Comparison of ENCODE assay signal across 39 cellular contexts in genomic region chr6:113767985-113768384, GRCh38.
"Had no signal": no experiment of that assay in that cellular context is flagged by ENCODE, and none has a peak within 500 bp of the region (broad histone marks: within the 10 kb centered on the region; RNA-seq: fewer than 3 reads in every experiment).

No MANE protein-coding gene starts in this region.

- H3K36me3 Mint-ChIP-seq: activated CD8-positive, alpha-beta memory T cell treated with anti-CD3 and anti-CD28 coated beads, Interleukin-2, amount 10 ng/mL, durations not matched to agents 7 days and 5 days; activated naive CD4-positive, alpha-beta T cell treated with anti-CD3 and anti-CD28 coated beads, Interleukin-2, amount 10 ng/mL, durations not matched to agents 7 days and 5 days; activated naive CD4-positive, alpha-beta T cell treated with anti-CD3 and anti-CD28 coated beads, Interleukin-2, amount 50 U/mL, for 24 hours; activated naive CD8-positive, alpha-beta T cell; activated naive CD8-positive, alpha-beta T cell treated with anti-CD3 and anti-CD28 coated beads, Interleukin-2, amount 10 ng/mL, durations not matched to agents 7 days and 5 days; brain had no signal

- H3K27me3 Mint-ChIP-seq: activated CD4-positive, alpha-beta T cell treated with anti-CD3 and anti-CD28 coated beads for 36 hours; activated CD4-positive, alpha-beta T cell treated with anti-CD3 and anti-CD28 coated beads, Interleukin-2, amount 10 ng/mL, durations not matched to agents 7 days and 5 days; activated CD8-positive, alpha-beta memory T cell treated with anti-CD3 and anti-CD28 coated beads, Interleukin-2, amount 10 ng/mL, durations not matched to agents 7 days and 5 days; activated naive CD4-positive, alpha-beta T cell treated with anti-CD3 and anti-CD28 coated beads, Interleukin-2, amount 10 ng/mL, durations not matched to agents 7 days and 5 days; brain; central memory CD8-positive, alpha-beta T cell had no signal

- H3K27ac Mint-ChIP-seq: activated CD4-positive, alpha-beta memory T cell treated with anti-CD3 and anti-CD28 coated beads, Interleukin-2, amount 10 ng/mL, durations not matched to agents 7 days and 5 days; activated CD4-positive, alpha-beta T cell treated with anti-CD3 and anti-CD28 coated beads for 36 hours; activated CD4-positive, alpha-beta T cell treated with anti-CD3 and anti-CD28 coated beads, Interleukin-2, amount 10 ng/mL, durations not matched to agents 7 days and 5 days; activated CD8-positive, alpha-beta memory T cell treated with anti-CD3 and anti-CD28 coated beads, Interleukin-2, amount 10 ng/mL, durations not matched to agents 7 days and 5 days; activated CD8-positive, alpha-beta T cell treated with anti-CD3 and anti-CD28 coated beads, Interleukin-2, amount 10 ng/mL, durations not matched to agents 7 days and 5 days; activated naive CD4-positive, alpha-beta T cell treated with anti-CD3 and anti-CD28 coated beads, Interleukin-2, amount 10 ng/mL, durations not matched to agents 7 days and 5 days; activated naive CD4-positive, alpha-beta T cell treated with anti-CD3 and anti-CD28 coated beads, Interleukin-2, amount 50 U/mL, for 24 hours; activated naive CD8-positive, alpha-beta T cell; activated naive CD8-positive, alpha-beta T cell treated with anti-CD3 and anti-CD28 coated beads, Interleukin-2, amount 10 ng/mL, durations not matched to agents 7 days and 5 days; activated naive CD8-positive, alpha-beta T cell treated with anti-CD3 and anti-CD28 coated beads, Interleukin-2, amount 50 U/mL, for 24 hours; activated T-cell treated with anti-CD3 and anti-CD28 coated beads, Interleukin-2, amount 50 U/mL, for 24 hours; activated T-helper 2 cell treated with anti-CD3 and anti-CD28 coated beads, Interferon-gamma antibody, Interleukin-2, Interleukin-4, amounts not matched to agents 10 μg/mL and 5 μg/mL and 100 μg/mL, durations not matched to agents 14 hours and 24 hours and 36 hours; brain; T-helper 1 cell treated with Interleukin-12 subunit alpha and Interleukin-12 subunit beta and Interleukin-4 antibody, amounts not matched to agents 30 μg/mL and 1 μg/mL, for 36 hours; T-helper 2 cell treated with Interferon-gamma antibody and Interleukin-4, amounts not matched to agents 5 μg/mL and 100 μg/mL, for 36 hours had no signal

- DNase-seq: activated CD4-positive, alpha-beta memory T cell treated with anti-CD3 and anti-CD28 coated beads, Interleukin-2, amount 10 ng/mL, durations not matched to agents 7 days and 5 days; activated CD4-positive, alpha-beta T cell treated with anti-CD3 and anti-CD28 coated beads for 1 hour; activated CD4-positive, alpha-beta T cell treated with anti-CD3 and anti-CD28 coated beads for 36 hours; activated CD4-positive, alpha-beta T cell treated with anti-CD3 and anti-CD28 coated beads for 48 hours; activated CD4-positive, alpha-beta T cell treated with anti-CD3 and anti-CD28 coated beads, Interleukin-2, amount 10 ng/mL, durations not matched to agents 7 days and 5 days; activated CD4-positive, alpha-beta T cell treated with anti-CD3 and anti-CD28 coated beads, Interleukin-2, amount 50 U/mL, for 48 hours; activated CD4-positive, CD25-positive, alpha-beta regulatory T cell; activated CD8-positive, alpha-beta memory T cell treated with anti-CD3 and anti-CD28 coated beads for 24 hours; activated CD8-positive, alpha-beta memory T cell treated with anti-CD3 and anti-CD28 coated beads, Interleukin-2, amount 10 ng/mL, durations not matched to agents 7 days and 5 days; activated CD8-positive, alpha-beta memory T cell treated with anti-CD3 and anti-CD28 coated beads, Interleukin-2, amount 50 U/mL, for 48 hours; activated CD8-positive, alpha-beta T cell treated with anti-CD3 and anti-CD28 coated beads, Interleukin-2, amount 10 ng/mL, durations not matched to agents 7 days and 5 days; activated effector memory CD4-positive, alpha-beta T cell treated with Interleukin-2 at 50 U/mL for 16 hours; activated gamma-delta T cell; activated naive CD4-positive, alpha-beta T cell treated with anti-CD3 and anti-CD28 coated beads, Interleukin-2, amount 10 ng/mL, durations not matched to agents 7 days and 5 days; activated naive CD4-positive, alpha-beta T cell treated with Interleukin-2 at 50 U/mL for 16 hours; activated naive CD8-positive, alpha-beta T cell treated with anti-CD3 and anti-CD28 coated beads, Interleukin-2, amount 10 ng/mL, durations not matched to agents 7 days and 5 days; activated naive CD8-positive, alpha-beta T cell treated with anti-CD3 and anti-CD28 coated beads, Interleukin-2, amount 50 U/mL, for 24 hours; activated T-cell treated with anti-CD3 and anti-CD28 coated beads, Interleukin-2, amount 50 U/mL, for 24 hours; activated T-cell treated with anti-CD3 and anti-CD28 coated beads, Interleukin-2, amount 50 U/mL, for 48 hours; amygdala; anterior cingulate cortex; caudate nucleus; cerebellar nuclear complex; T-helper 1 cell; T-helper 2 cell; T-helper 9 cell had no signal

- H3K9me3 Mint-ChIP-seq: activated CD4-positive, alpha-beta memory T cell treated with anti-CD3 and anti-CD28 coated beads, Interleukin-2, amount 10 ng/mL, durations not matched to agents 7 days and 5 days; activated CD4-positive, alpha-beta T cell treated with anti-CD3 and anti-CD28 coated beads, Interleukin-2, amount 10 ng/mL, durations not matched to agents 7 days and 5 days; activated naive CD4-positive, alpha-beta T cell treated with anti-CD3 and anti-CD28 coated beads, Interleukin-2, amount 10 ng/mL, durations not matched to agents 7 days and 5 days; activated naive CD4-positive, alpha-beta T cell treated with anti-CD3 and anti-CD28 coated beads, Interleukin-2, amount 50 U/mL, for 24 hours; activated naive CD8-positive, alpha-beta T cell treated with anti-CD3 and anti-CD28 coated beads, Interleukin-2, amount 10 ng/mL, durations not matched to agents 7 days and 5 days; activated naive CD8-positive, alpha-beta T cell treated with anti-CD3 and anti-CD28 coated beads, Interleukin-2, amount 50 U/mL, for 24 hours; activated T-cell treated with anti-CD3 and anti-CD28 coated beads, Interleukin-2, amount 50 U/mL, for 24 hours; activated T-helper 2 cell treated with anti-CD3 and anti-CD28 coated beads, Interferon-gamma antibody, Interleukin-2, Interleukin-4, amounts not matched to agents 10 μg/mL and 5 μg/mL and 100 μg/mL, durations not matched to agents 14 hours and 24 hours and 36 hours; brain; central memory CD8-positive, alpha-beta T cell; T-helper 1 cell treated with Interleukin-12 subunit alpha and Interleukin-12 subunit beta and Interleukin-4 antibody, amounts not matched to agents 30 μg/mL and 1 μg/mL, for 36 hours; T-helper 2 cell treated with Interferon-gamma antibody and Interleukin-4, amounts not matched to agents 5 μg/mL and 100 μg/mL, for 36 hours had no signal

- H3K36me3 ChIP-seq: ascending aorta, cardiac muscle cell had no signal

- ATAC-seq: activated CD4-positive, alpha-beta T cell treated with anti-CD3 and anti-CD28 coated beads for 36 hours; activated CD4-positive, CD25-positive, alpha-beta regulatory T cell treated with anti-CD3 and anti-CD28 coated beads, Interleukin-2, amount 50 U/mL, for 24 hours; activated CD8-positive, alpha-beta memory T cell treated with anti-CD3 and anti-CD28 coated beads, Interleukin-2, amount 10 ng/mL, durations not matched to agents 7 days and 5 days; activated CD8-positive, alpha-beta T cell treated with anti-CD3 and anti-CD28 coated beads, Interleukin-2, amount 10 ng/mL, durations not matched to agents 7 days and 5 days; activated naive CD8-positive, alpha-beta T cell treated with anti-CD3 and anti-CD28 coated beads, Interleukin-2, amount 50 U/mL, for 24 hours had no signal

- H3K9me3 ChIP-seq: ascending aorta had no signal

- H3K27me3 ChIP-seq: ascending aorta had no signal

- H3K4me1 Mint-ChIP-seq: activated CD4-positive, alpha-beta T cell treated with anti-CD3 and anti-CD28 coated beads, Interleukin-2, amount 10 ng/mL, durations not matched to agents 7 days and 5 days; activated naive CD4-positive, alpha-beta T cell treated with anti-CD3 and anti-CD28 coated beads, Interleukin-2, amount 10 ng/mL, durations not matched to agents 7 days and 5 days; activated naive CD4-positive, alpha-beta T cell treated with anti-CD3 and anti-CD28 coated beads, Interleukin-2, amount 50 U/mL, for 24 hours; activated naive CD8-positive, alpha-beta T cell treated with anti-CD3 and anti-CD28 coated beads, Interleukin-2, amount 10 ng/mL, durations not matched to agents 7 days and 5 days; brain; central memory CD8-positive, alpha-beta T cell had no signal

- H3K4me1 ChIP-seq: ascending aorta had no signal

- H3K4me3 Mint-ChIP-seq: activated CD4-positive, alpha-beta memory T cell treated with anti-CD3 and anti-CD28 coated beads, Interleukin-2, amount 10 ng/mL, durations not matched to agents 7 days and 5 days; activated CD4-positive, alpha-beta T cell treated with anti-CD3 and anti-CD28 coated beads for 36 hours; activated CD4-positive, alpha-beta T cell treated with anti-CD3 and anti-CD28 coated beads, Interleukin-2, amount 10 ng/mL, durations not matched to agents 7 days and 5 days; activated CD8-positive, alpha-beta memory T cell treated with anti-CD3 and anti-CD28 coated beads, Interleukin-2, amount 10 ng/mL, durations not matched to agents 7 days and 5 days; activated CD8-positive, alpha-beta T cell treated with anti-CD3 and anti-CD28 coated beads, Interleukin-2, amount 10 ng/mL, durations not matched to agents 7 days and 5 days; activated naive CD4-positive, alpha-beta T cell treated with anti-CD3 and anti-CD28 coated beads, Interleukin-2, amount 10 ng/mL, durations not matched to agents 7 days and 5 days; activated naive CD4-positive, alpha-beta T cell treated with anti-CD3 and anti-CD28 coated beads, Interleukin-2, amount 50 U/mL, for 24 hours; activated naive CD8-positive, alpha-beta T cell; activated naive CD8-positive, alpha-beta T cell treated with anti-CD3 and anti-CD28 coated beads, Interleukin-2, amount 10 ng/mL, durations not matched to agents 7 days and 5 days; activated naive CD8-positive, alpha-beta T cell treated with anti-CD3 and anti-CD28 coated beads, Interleukin-2, amount 50 U/mL, for 24 hours; activated T-cell treated with anti-CD3 and anti-CD28 coated beads, Interleukin-2, amount 50 U/mL, for 24 hours; brain; central memory CD8-positive, alpha-beta T cell; T-helper 1 cell treated with Interleukin-12 subunit alpha and Interleukin-12 subunit beta and Interleukin-4 antibody, amounts not matched to agents 30 μg/mL and 1 μg/mL, for 36 hours; T-helper 2 cell treated with Interferon-gamma antibody and Interleukin-4, amounts not matched to agents 5 μg/mL and 100 μg/mL, for 36 hours had no signal

- H3K27ac ChIP-seq: ascending aorta, cardiac muscle cell, VCaP had no signal

- H3K4me3 ChIP-seq: ascending aorta, cardiac muscle cell had no signal

- FAIRE-seq: bronchial epithelial cell, TTC549 had no signal
